ENCODE assay signal across 8 cellular contexts in genomic region chr20:1212607-1213396, GRCh38. TPM values are rescaled to one million over a fixed set of nuclear protein-coding genes. Genes with fewer than 3 reads are reported as not detected.
DNase-seq lines count a peak whose midpoint lies in the region; FAIRE-seq and TF ChIP-seq lines count a peak whose summit lies in the region.
"Had no signal": no experiment of that assay in that cellular context is flagged by ENCODE, and none has a peak within 500 bp of the region (broad histone marks: within the 10 kb centered on the region; RNA-seq: fewer than 3 reads in every experiment).

No MANE protein-coding gene starts in this region.

- H3K27ac ChIP-seq in HUES6 (ENCODE audit: low read depth, low read length) (no peak overlapping the region), Peyer's patch (no peak overlapping the region), stomach (no peak overlapping the region)

- peak overlapping the region; percentile 43 for H3K4me3 Mint-ChIP-seq in nephron progenitor cell

- TF ChIP-seq POLR2A in GM12892 (IDR thresholded peaks at IDR 0.05; ENCODE audit: low read depth, low read length): no peak
- TF ChIP-seq POLR2A in Peyer's patch (IDR thresholded peaks at IDR 0.05): no peak
- TF ChIP-seq POLR2A in stomach (IDR thresholded peaks at IDR 0.05): no peak

- FAIRE-seq in GM12892 (lab: Jason Lieb, UNC): peak; percentile 82

- DNase-seq in GM12892 (ENCODE audit: insufficient read length) (peak; percentile 31), Peyer's patch (peak; percentile 64 to 87 (median 76)), fibroblast of mammary gland (ENCODE audit: low read depth) (peak; percentile 77), nephron progenitor cell (peak; percentile 72), stomach (peak; percentile 73)
- DNase-seq in activated T-cell treated with anti-CD3 and anti-CD28 coated beads, Interleukin-2, amount 50 U/mL, for 48 hours: peak; percentile 78 to 81

- TF ChIP-seq EP300 in stomach (IDR thresholded peaks at IDR 0.05): no peak

- peaks cover 9% of the 10 kb centered on the region for H3K9me3 Mint-ChIP-seq in nephron progenitor cell

- intact Hi-C loops in stomach (cut with DNase I; ENCODE audit: low total_unique reads): loop anchor here (10.0 kb wide), 1 partner anchor 398 kb away; no protein-coding TSS in a partner anchor

- peaks cover 8% of the 10 kb centered on the region for H3K27me3 ChIP-seq in HUES6 (ENCODE audit: control insufficient read depth, insufficient read depth, low read length)
- no peaks in the 10 kb centered on the region for H3K27me3 ChIP-seq in Peyer's patch
- H3K27me3 ChIP-seq in stomach: peaks cover 0 to 46% (median 0%) of the 10 kb centered on the region in 3 donors

- H3K36me3 ChIP-seq in HUES6 (ENCODE audit: control insufficient read depth, insufficient read depth, low read length) (no peaks in the 10 kb centered on the region), Peyer's patch (no peaks in the 10 kb centered on the region), stomach (no peaks in the 10 kb centered on the region)

- 0 out of 2 replicates have a peak, but pooled peaks cover 4% of the 10 kb centered on the region for H3K9me3 ChIP-seq in HUES6 (ENCODE audit: control insufficient read depth, insufficient read depth, low read depth, low read length)
- H3K9me3 ChIP-seq in Peyer's patch: no peaks in the 10 kb centered on the region
- no peaks in the 10 kb centered on the region for H3K9me3 ChIP-seq in stomach

- H3K4me1 ChIP-seq in HUES6 (ENCODE audit: control insufficient read depth, insufficient read depth, low read length) (peaks cover 19% of the 10 kb centered on the region), Peyer's patch (no peaks in the 10 kb centered on the region), stomach (peaks cover 0 to 10% (median 4%) of the 10 kb centered on the region in 4 donors)

- H3K27ac Mint-ChIP-seq in nephron progenitor cell: no peak overlapping the region

- H3K4me3 ChIP-seq in HUES6 (ENCODE audit: low read depth, low read length): no peak overlapping the region
- no peak overlapping the region for H3K4me3 ChIP-seq in Peyer's patch
- H3K4me3 ChIP-seq in fibroblast of mammary gland (ENCODE audit: control insufficient read depth, low read depth, low read length): no peak overlapping the region
- H3K4me3 ChIP-seq in stomach: no peak overlapping the region

- H3K4me1 Mint-ChIP-seq in nephron progenitor cell: peaks cover 23% of the 10 kb centered on the region

- WGBS in stomach, 5 donors: 11 to 14% (median 13%) methylated on average over 21 of the region's 21 CpGs

- H3K9ac ChIP-seq in HUES6 (ENCODE audit: low read length): peak overlapping the region; percentile 14

- TF ChIP-seq CTCF in Peyer's patch (IDR thresholded peaks at IDR 0.05) (peak; percentile 53 to 89 (median 82)), fibroblast of mammary gland (conservative IDR thresholded peaks at IDR 0.05; ENCODE audit: control insufficient read depth, insufficient read depth, low read depth, low read length) (peak; percentile 86), nephron progenitor cell (IDR thresholded peaks at IDR 0.05) (peak; percentile 74), stomach (IDR thresholded peaks at IDR 0.05) (peak in 5 of 7 experiments; percentile 67 to 80 (median 74))

- no peaks in the 10 kb centered on the region for H3K36me3 Mint-ChIP-seq in nephron progenitor cell (ENCODE audit: low read depth)

- H3K27me3 Mint-ChIP-seq in nephron progenitor cell (ENCODE audit: low read depth, poor library complexity): peaks cover 37% of the 10 kb centered on the region

RNA-seq across cellular contexts. Expression of gene C20orf202, which starts 9.5 kb away (rescaled TPM):
- polyA plus RNA-seq in GM12892 (2012; ENCODE audit: missing spikeins): not detected
- 1 to 10 TPM in 2 of 4 donors, not detected in 2; 1.7 to 2.3 TPM for total RNA-seq in Peyer's patch
- not detected for total RNA-seq in stomach
- under 1 TPM in 1 of 3 donors, not detected in 2; 0.05 TPM for polyA plus RNA-seq in stomach

RNA-seq across cellular contexts. Expression of gene RAD21L1, which starts 13.0 kb away (rescaled TPM):
- not detected for polyA plus RNA-seq in GM12892 (2012; ENCODE audit: missing spikeins)
- total RNA-seq in Peyer's patch (not detected), stomach (not detected)
- not detected for polyA plus RNA-seq in stomach
- total RNA-seq: skeletal muscle tissue had no signal

RNA-seq across cellular contexts. Expression of gene TMEM74B, which starts 28.0 kb away (rescaled TPM):
- 0.30 TPM for polyA plus RNA-seq in GM12892 (2012; ENCODE audit: missing spikeins)
- total RNA-seq in Peyer's patch (10 to 100 TPM; 11.6 to 87.6 (median 30.2) TPM), stomach (10 to 100 TPM in 1 of 5 donors, under 1 TPM in 2, not detected in 2; 0.45 to 72.9 (median 0.73) TPM)
- 1 to 10 TPM; 1.9 to 3.2 (median 2.6) TPM for polyA plus RNA-seq in stomach

RNA-seq across cellular contexts. Expression of gene SNPH, which starts 53.3 kb away (rescaled TPM):
- polyA plus RNA-seq in GM12892 (2012; ENCODE audit: missing spikeins): 0.04 TPM
- 1 to 10 TPM in 3 of 4 donors, under 1 TPM in 1; 0.53 to 6.6 (median 2.4) TPM for total RNA-seq in Peyer's patch
- 10 to 100 TPM in 1 of 5 donors, 1 to 10 TPM in 4; 1.8 to 15.6 (median 8.0) TPM for total RNA-seq in stomach
- 1 to 10 TPM; 1.8 to 4.2 (median 3.6) TPM for polyA plus RNA-seq in stomach
